In genomic region chr15:67564590-67565345, GRCh38 we compare ENCODE assay signal across 10 cellular contexts. TPM values are rescaled to one million over a fixed set of nuclear protein-coding genes. Genes with fewer than 3 reads are reported as not detected.
A peak's percentile ranks its signal among the peaks of the same experiment; 100 is the strongest.
DNase-seq lines count a peak whose midpoint lies in the region; ATAC-seq and TF ChIP-seq lines count a peak whose summit lies in the region.
"Had no signal": no experiment of that assay in that cellular context is flagged by ENCODE, and none has a peak within 500 bp of the region (broad histone marks: within the 10 kb centered on the region; RNA-seq: fewer than 3 reads in every experiment).

No MANE protein-coding gene starts in this region.

- no peak overlapping the region for H3K4me3 ChIP-seq in NB4 (ENCODE audit: low read depth, low read length)

- TF ChIP-seq CTCF in NB4 (IDR thresholded peaks at IDR 0.05; ENCODE audit: low read depth, low read length) = no peak

- DNase-seq in activated T-cell treated with anti-CD3 and anti-CD28 coated beads, Interleukin-2, amount 50 U/mL, for 72 hours = no peak
- DNase-seq in activated T-cell treated with anti-CD3 and anti-CD28 coated beads, Interleukin-2, amount 50 U/mL, for 48 hours = no peak
- DNase-seq in NB4 (ENCODE audit: low read depth) (peak; percentile 63), iPS-NIHi11 (ENCODE audit: low spot score) (no peak), mucosa of gallbladder (ENCODE audit: low spot score) (no peak), NCI-H2107 (lab: John Stamatoyannopoulos, UW) (no peak)
- DNase-seq in activated naive CD4-positive, alpha-beta T cell treated with anti-CD3 and anti-CD28 coated beads for 36 hours = no peak
- DNase-seq: cerebellar nuclear complex, islet precursor cell had no signal

- H3K36me3 Mint-ChIP-seq in activated T-cell treated with anti-CD3 and anti-CD28 coated beads, Interleukin-2, amount 50 U/mL, for 72 hours (ENCODE audit: insufficient read depth in 2 of 2) = peaks cover 0 to 1% of the 10 kb centered on the region in 2 donors
- peaks cover 9% of the 10 kb centered on the region for H3K36me3 Mint-ChIP-seq in activated naive CD4-positive, alpha-beta T cell treated with anti-CD3 and anti-CD28 coated beads for 36 hours (ENCODE audit: low read depth)

- TF ChIP-seq POLR2A in NB4 (IDR thresholded peaks at IDR 0.05; ENCODE audit: extremely low read depth, insufficient read length) = no peak

- H3K27me3 Mint-ChIP-seq in activated T-cell treated with anti-CD3 and anti-CD28 coated beads, Interleukin-2, amount 50 U/mL, for 72 hours (ENCODE audit: low read depth) = no peaks in the 10 kb centered on the region
- H3K27me3 Mint-ChIP-seq in activated naive CD4-positive, alpha-beta T cell treated with anti-CD3 and anti-CD28 coated beads for 36 hours (ENCODE audit: low read depth) = no peaks in the 10 kb centered on the region

- no peaks in the 10 kb centered on the region for H3K9me3 Mint-ChIP-seq in activated T-cell treated with anti-CD3 and anti-CD28 coated beads, Interleukin-2, amount 50 U/mL, for 72 hours
- H3K9me3 Mint-ChIP-seq in activated naive CD4-positive, alpha-beta T cell treated with anti-CD3 and anti-CD28 coated beads for 36 hours = no peaks in the 10 kb centered on the region

- H3K4me1 Mint-ChIP-seq in activated T-cell treated with anti-CD3 and anti-CD28 coated beads, Interleukin-2, amount 50 U/mL, for 72 hours (ENCODE audit: low read depth) = peaks cover 20% of the 10 kb centered on the region
- H3K4me1 Mint-ChIP-seq in activated naive CD4-positive, alpha-beta T cell treated with anti-CD3 and anti-CD28 coated beads for 36 hours (ENCODE audit: low read depth) = peaks cover 12% of the 10 kb centered on the region

- CTCF ChIA-PET in activated naive CD4-positive, alpha-beta T cell treated with anti-CD3 and anti-CD28 coated beads for 36 hours (lab: Charles Lee) = no interaction called here

- no peak overlapping the region for H3K27ac Mint-ChIP-seq in activated T-cell treated with anti-CD3 and anti-CD28 coated beads, Interleukin-2, amount 50 U/mL, for 72 hours
- no peak overlapping the region for H3K27ac Mint-ChIP-seq in activated naive CD4-positive, alpha-beta T cell treated with anti-CD3 and anti-CD28 coated beads for 36 hours

- peak overlapping the region in 1 of 2 donors; percentile 44 for H3K4me3 Mint-ChIP-seq in activated T-cell treated with anti-CD3 and anti-CD28 coated beads, Interleukin-2, amount 50 U/mL, for 72 hours
- no peak overlapping the region for H3K4me3 Mint-ChIP-seq in activated naive CD4-positive, alpha-beta T cell treated with anti-CD3 and anti-CD28 coated beads for 36 hours

- intact Hi-C loops in activated naive CD4-positive, alpha-beta T cell treated with anti-CD3 and anti-CD28 coated beads for 36 hours (cut with micrococcal nuclease) = no loop called here

- ATAC-seq in activated T-cell treated with anti-CD3 and anti-CD28 coated beads, Interleukin-2, amount 50 U/mL, for 72 hours (replicated peaks in 1 of 2) = peak; percentile 36 to 83
- ATAC-seq in HG02938 (IDR thresholded peaks at IDR 0.05; ENCODE audit: unreplicated experiment) = peak; percentile 91

RNA-seq across cellular contexts. Expression of gene MAP2K5, which starts 22.3 kb away (rescaled TPM):
- total RNA-seq in activated T-cell treated with anti-CD3 and anti-CD28 coated beads, Interleukin-2, amount 50 U/mL, for 72 hours = 10 to 100 TPM; 36.2 to 37.8 TPM
- total RNA-seq in mucosa of gallbladder = 17.8 TPM
- 10 to 100 TPM; 15.4 to 20.6 TPM for total RNA-seq in activated naive CD4-positive, alpha-beta T cell treated with anti-CD3 and anti-CD28 coated beads for 36 hours

RNA-seq across cellular contexts. Expression of gene C15orf61, which starts 43.8 kb away (rescaled TPM):
- 1 to 10 TPM; 5.3 TPM for total RNA-seq in activated T-cell treated with anti-CD3 and anti-CD28 coated beads, Interleukin-2, amount 50 U/mL, for 72 hours
- 4.1 TPM for total RNA-seq in mucosa of gallbladder
- 1 to 10 TPM; 6.2 to 7.2 TPM for total RNA-seq in activated naive CD4-positive, alpha-beta T cell treated with anti-CD3 and anti-CD28 coated beads for 36 hours
